Comparison of ENCODE assay signal across 17 cellular contexts in the genomic region with DNA sequence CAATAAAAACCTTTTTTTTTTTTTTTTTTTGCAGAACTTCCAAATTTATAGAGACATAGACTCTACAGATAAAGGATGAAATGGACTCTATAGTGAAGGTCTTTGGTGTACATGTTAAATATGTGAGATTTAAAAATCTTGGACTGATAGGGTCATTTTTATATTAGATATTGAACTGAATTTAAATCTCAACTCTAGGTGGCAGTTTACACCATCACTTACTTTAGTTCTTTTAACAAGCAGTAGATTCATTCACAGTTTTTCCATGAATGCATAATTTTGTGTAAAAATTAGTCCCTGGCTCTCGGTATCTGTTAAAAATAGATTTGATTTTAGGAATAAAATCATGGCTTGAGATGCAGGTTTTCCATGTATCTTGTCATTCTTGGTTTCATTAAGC. TPM values are rescaled to one million over a fixed set of nuclear protein-coding genes. Genes with fewer than 3 reads are reported as not detected.
DNase-seq lines count a peak whose midpoint lies in the region; ATAC-seq and TF ChIP-seq lines count a peak whose summit lies in the region.
"Had no signal": no experiment of that assay in that cellular context is flagged by ENCODE, and none has a peak within 500 bp of the region (broad histone marks: within the 10 kb centered on the region; RNA-seq: fewer than 3 reads in every experiment).

No MANE protein-coding gene starts in this region.

- no peak for ATAC-seq in GM18511 (IDR thresholded peaks at IDR 0.05; ENCODE audit: unreplicated experiment)
- ATAC-seq in GM21786 (IDR thresholded peaks at IDR 0.05; ENCODE audit: unreplicated experiment): no peak
- ATAC-seq: GM23338, upper lobe of right lung had no signal

- DNase-seq in NCI-H748 (lab: John Stamatoyannopoulos, UW; ENCODE audit: unreplicated experiment): peak; percentile 9
- DNase-seq in NCI-H748 treated with DMSO at 0.1 percent for 48 hours (lab: John Stamatoyannopoulos, UW): no peak
- peak; percentile 51 for DNase-seq in NCI-H69 (lab: John Stamatoyannopoulos, UW)
- peak; percentile 57 for DNase-seq in choroid plexus epithelial cell (ENCODE audit: low read depth)
- DNase-seq in renal cortical epithelial cell (ENCODE audit: low read depth): peak; percentile 31
- no peak for DNase-seq in posterior cingulate gyrus
- DNase-seq: activated B cell treated with CpG ODN at 0.5 μM for 24 hours; activated T-cell treated with anti-CD3 and anti-CD28 coated beads, Interleukin-2, amount 50 U/mL, for 1 hour; NCI-H2171 treated with DMSO at 0.1 percent for 48 hours; nephron progenitor cell; upper lobe of right lung had no signal

- intact Hi-C loops in posterior cingulate gyrus (cut with DNase I): loop anchor here (2.0 kb wide), 1 partner anchor 373 kb away; no protein-coding TSS in a partner anchor

- H3K4me3 ChIP-seq in choroid plexus epithelial cell (ENCODE audit: low read depth, low read length): no peak overlapping the region
- H3K4me3 ChIP-seq: GM23338, smooth muscle cell, upper lobe of right lung had no signal

- peak; percentile 29 for TF ChIP-seq CTCF in choroid plexus epithelial cell (conservative IDR thresholded peaks at IDR 0.05; ENCODE audit: low read depth, low read length)

RNA-seq across cellular contexts. Expression of a gene that starts 31.1 kb away (rescaled TPM):
- total RNA-seq in renal cortical epithelial cell: 29.7 and 56.0 TPM in 2 replicates

RNA-seq across cellular contexts. Expression of a gene that starts 56.3 kb away (rescaled TPM):
- total RNA-seq in renal cortical epithelial cell: not detected in 2 replicates
- total RNA-seq: activated B cell treated with CpG ODN at 0.5 μM for 24 hours, B cell, GM23338, kidney epithelial cell, smooth muscle cell, upper lobe of right lung had no signal

Comparison
In these comparisons a context has a peak if more than half of its experiments do, and no peak if none do; other contexts are left out.
1. DNase-seq: peak in NCI-H748 (single experiment), NCI-H69 (single experiment), choroid plexus epithelial cell (single experiment) and renal cortical epithelial cell (single experiment); none in NCI-H748 treated with DMSO at 0.1 percent for 48 hours (single experiment) and posterior cingulate gyrus (0 of 10).